14 cellular contexts compared by ENCODE assay signal in the genomic region with DNA sequence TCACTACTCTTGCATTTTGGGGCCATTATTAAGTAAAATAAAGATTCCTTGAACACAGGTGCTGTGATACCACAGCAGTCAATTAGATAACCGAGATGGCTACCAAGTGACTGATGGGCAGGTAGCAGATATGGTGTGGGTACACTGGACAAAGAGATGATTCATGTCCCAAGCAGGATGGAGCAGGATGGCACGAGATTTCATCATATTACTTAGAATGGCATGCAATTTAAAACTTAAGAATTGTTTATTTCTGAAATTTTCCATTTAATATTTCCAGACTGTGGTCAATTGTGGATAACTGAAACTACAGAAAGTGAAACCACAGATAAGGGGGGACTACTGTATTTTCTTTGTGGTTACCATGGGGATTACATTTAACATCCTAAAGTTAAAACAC. TPM values are rescaled to one million over a fixed set of nuclear protein-coding genes. Genes with fewer than 3 reads are reported as not detected.
DNase-seq lines count a peak whose midpoint lies in the region; ATAC-seq and TF ChIP-seq lines count a peak whose summit lies in the region.
"Had no signal": no experiment of that assay in that cellular context is flagged by ENCODE, and none has a peak within 500 bp of the region (broad histone marks: within the 10 kb centered on the region; RNA-seq: fewer than 3 reads in every experiment).

No MANE protein-coding gene starts in this region.

- no peak overlapping the region for H3K4me3 ChIP-seq in RWPE2 (ENCODE audit: severe bottlenecking)
- no peak overlapping the region for H3K4me3 ChIP-seq in esophagus muscularis mucosa
- H3K4me3 ChIP-seq in testis, result no peak overlapping the region
- H3K4me3 ChIP-seq: colonic mucosa, upper lobe of right lung had no signal

- ATAC-seq in activated T-cell treated with anti-CD3 and anti-CD28 coated beads, Interleukin-2, amount 50 U/mL, for 72 hours (replicated peaks in 1 of 2), result no peak
- no peak for ATAC-seq in activated T-cell treated with anti-CD3 and anti-CD28 coated beads, Interleukin-2, amount 50 U/mL, for 4 hours
- ATAC-seq in RWPE2 (ENCODE audit: low read depth) (no peak), GM18868 (IDR thresholded peaks at IDR 0.05; ENCODE audit: unreplicated experiment) (no peak), SK-N-SH treated with all-trans-retinoic acid at 6 μM for 48 hours (no peak)
- ATAC-seq: upper lobe of right lung had no signal

- peaks cover 9% of the 10 kb centered on the region for H3K4me1 ChIP-seq in RWPE2 (ENCODE audit: insufficient read depth, poor library complexity, severe bottlenecking)
- H3K4me1 ChIP-seq in esophagus muscularis mucosa, result peaks cover 6 to 28% (median 25%) of the 10 kb centered on the region in 4 donors
- peaks cover 4% of the 10 kb centered on the region for H3K4me1 ChIP-seq in testis
- H3K4me1 ChIP-seq: colonic mucosa, parathyroid adenoma had no signal

- H3K4me1 Mint-ChIP-seq in activated T-cell treated with anti-CD3 and anti-CD28 coated beads, Interleukin-2, amount 50 U/mL, for 72 hours (ENCODE audit: low read depth), result peaks cover 61% of the 10 kb centered on the region
- H3K4me1 Mint-ChIP-seq in activated T-cell treated with anti-CD3 and anti-CD28 coated beads, Interleukin-2, amount 50 U/mL, for 4 hours (ENCODE audit: low read depth), result peaks cover 47% of the 10 kb centered on the region

- H3K27ac ChIP-seq in RWPE2 (ENCODE audit: poor library complexity, severe bottlenecking), result peak overlapping the region; percentile 9
- no peak overlapping the region for H3K27ac ChIP-seq in esophagus muscularis mucosa (replicated peaks in 1 of 4)
- no peak overlapping the region for H3K27ac ChIP-seq in testis
- H3K27ac ChIP-seq: colonic mucosa, parathyroid adenoma, upper lobe of right lung had no signal

- no peaks in the 10 kb centered on the region for H3K36me3 ChIP-seq in RWPE2 (ENCODE audit: low read depth)
- no peaks in the 10 kb centered on the region for H3K36me3 ChIP-seq in esophagus muscularis mucosa
- H3K36me3 ChIP-seq in testis (ENCODE audit: low read depth, missing control alignments), result no peaks in the 10 kb centered on the region
- H3K36me3 ChIP-seq: colonic mucosa, upper lobe of right lung had no signal

- no peak for TF ChIP-seq POLR2A in esophagus muscularis mucosa (IDR thresholded peaks at IDR 0.05; ENCODE audit: low read depth)
- no peak for TF ChIP-seq POLR2A in testis (IDR thresholded peaks at IDR 0.05)

- peaks cover 9 to 25% of the 10 kb centered on the region in 2 donors for H3K36me3 Mint-ChIP-seq in activated T-cell treated with anti-CD3 and anti-CD28 coated beads, Interleukin-2, amount 50 U/mL, for 72 hours (ENCODE audit: insufficient read depth in 2 of 2)
- H3K36me3 Mint-ChIP-seq in activated T-cell treated with anti-CD3 and anti-CD28 coated beads, Interleukin-2, amount 50 U/mL, for 4 hours (ENCODE audit: insufficient read depth), result peaks cover 2% of the 10 kb centered on the region

- WGBS in esophagus muscularis mucosa, result 90% methylated on average over 2 of the region's 2 CpGs
- 85 to 92% methylated on average over 2 of the region's 2 CpGs for WGBS in testis, 2 donors

- TF ChIP-seq EP300 in esophagus muscularis mucosa (IDR thresholded peaks at IDR 0.05), result no peak

- peaks cover 9 to 10% of the 10 kb centered on the region in 2 donors for H3K9me3 Mint-ChIP-seq in activated T-cell treated with anti-CD3 and anti-CD28 coated beads, Interleukin-2, amount 50 U/mL, for 72 hours
- peaks cover 12% of the 10 kb centered on the region for H3K9me3 Mint-ChIP-seq in activated T-cell treated with anti-CD3 and anti-CD28 coated beads, Interleukin-2, amount 50 U/mL, for 4 hours

- intact Hi-C loops in esophagus muscularis mucosa (cut with DNase I), result no loop called here
- intact Hi-C loops in testis (cut with DNase I; ENCODE audit: low total_unique reads), result no loop called here

- H3K4me3 Mint-ChIP-seq in activated T-cell treated with anti-CD3 and anti-CD28 coated beads, Interleukin-2, amount 50 U/mL, for 72 hours, result peak overlapping the region in 1 of 2 donors; percentile 15
- no peak overlapping the region for H3K4me3 Mint-ChIP-seq in activated T-cell treated with anti-CD3 and anti-CD28 coated beads, Interleukin-2, amount 50 U/mL, for 4 hours

- H3K27me3 Mint-ChIP-seq in activated T-cell treated with anti-CD3 and anti-CD28 coated beads, Interleukin-2, amount 50 U/mL, for 72 hours (ENCODE audit: low read depth), result no peaks in the 10 kb centered on the region
- no peaks in the 10 kb centered on the region for H3K27me3 Mint-ChIP-seq in activated T-cell treated with anti-CD3 and anti-CD28 coated beads, Interleukin-2, amount 50 U/mL, for 4 hours (ENCODE audit: low read depth)

- H3K27me3 ChIP-seq in RWPE2 (ENCODE audit: insufficient read depth, poor library complexity, severe bottlenecking) (no peaks in the 10 kb centered on the region), esophagus muscularis mucosa (no peaks in the 10 kb centered on the region), testis (no peaks in the 10 kb centered on the region)
- H3K27me3 ChIP-seq: colonic mucosa, upper lobe of right lung had no signal

- H3K9me3 ChIP-seq in RWPE2 (ENCODE audit: severe bottlenecking) (peaks cover 11% of the 10 kb centered on the region), esophagus muscularis mucosa (peaks cover 0 to 13% (median 4%) of the 10 kb centered on the region in 4 donors), testis (no peaks in the 10 kb centered on the region)
- H3K9me3 ChIP-seq: colonic mucosa, upper lobe of right lung had no signal

- peak overlapping the region; percentile 76 for H3K27ac Mint-ChIP-seq in activated T-cell treated with anti-CD3 and anti-CD28 coated beads, Interleukin-2, amount 50 U/mL, for 72 hours

- TF ChIP-seq CTCF in RWPE2 (IDR thresholded peaks at IDR 0.05; ENCODE audit: poor library complexity, severe bottlenecking) (no peak), esophagus muscularis mucosa (IDR thresholded peaks at IDR 0.05) (no peak), testis (IDR thresholded peaks at IDR 0.05) (no peak)

- peak in 1 of 2 donors; percentile 6 for DNase-seq in activated T-cell treated with anti-CD3 and anti-CD28 coated beads, Interleukin-2, amount 50 U/mL, for 72 hours
- DNase-seq in activated T-cell treated with anti-CD3 and anti-CD28 coated beads, Interleukin-2, amount 50 U/mL, for 4 hours, result no peak
- DNase-seq in RWPE2 (ENCODE audit: low spot score) (peak; percentile 14), esophagus muscularis mucosa (ENCODE audit: extremely low spot score) (peak; percentile 45), testis (peak; percentile 8), SK-N-DZ (ENCODE audit: low spot score) (no peak)
- DNase-seq: colonic mucosa, DMS 273 treated with DMSO at 0.1 percent for 48 hours, NCI-H345, RPMI8226, upper lobe of right lung had no signal

TF ChIP-seq in SK-N-SH treated with all-trans-retinoic acid at 6 μM for 48 hours, 23 proteins besides CTCF, POLR2A, EP300 and RAD21:
- TF ChIP-seq CSDC2 (CRISPR knock-in tag; IDR thresholded peaks at IDR 0.05) (no peak), ZFP30 (CRISPR knock-in tag; IDR thresholded peaks at IDR 0.05) (no peak)

RNA-seq across cellular contexts. Expression of gene ZFP36L1, which starts 7.5 kb away (rescaled TPM):
- 10 to 100 TPM; 95.0 TPM for total RNA-seq in activated T-cell treated with anti-CD3 and anti-CD28 coated beads, Interleukin-2, amount 50 U/mL, for 72 hours
- total RNA-seq in activated T-cell treated with anti-CD3 and anti-CD28 coated beads, Interleukin-2, amount 50 U/mL, for 4 hours, result 100 to 1,000 TPM; 179 to 242 (median 210) TPM
- total RNA-seq in esophagus muscularis mucosa, result 100 to 1,000 TPM; 191 to 704 (median 444) TPM
- total RNA-seq in testis, result 100 to 1,000 TPM; 176 to 301 TPM
- polyA plus RNA-seq in testis (ENCODE audit: insufficient read depth, low read depth, low replicate concordance), result 120 TPM
- 1.4 and 3.7 TPM in 2 replicates for polyA plus RNA-seq in SK-N-DZ (2014; cell fraction: cytosol; rRNA removed)
- 0.45 and 0.78 TPM in 2 replicates for polyA plus RNA-seq in SK-N-DZ (2014; cell fraction: nucleus; rRNA removed)

Comparison
In these comparisons a context has a peak if more than half of its experiments do, and no peak if none do; other contexts are left out.
1. DNase-seq: peak in RWPE2 (single experiment), esophagus muscularis mucosa (single experiment) and testis (single experiment); none in activated T-cell treated with anti-CD3 and anti-CD28 coated beads, Interleukin-2, amount 50 U/mL, for 4 hours (single experiment) and SK-N-DZ (single experiment).